Comparison of ENCODE assay signal across 23 cellular contexts in the genomic region with DNA sequence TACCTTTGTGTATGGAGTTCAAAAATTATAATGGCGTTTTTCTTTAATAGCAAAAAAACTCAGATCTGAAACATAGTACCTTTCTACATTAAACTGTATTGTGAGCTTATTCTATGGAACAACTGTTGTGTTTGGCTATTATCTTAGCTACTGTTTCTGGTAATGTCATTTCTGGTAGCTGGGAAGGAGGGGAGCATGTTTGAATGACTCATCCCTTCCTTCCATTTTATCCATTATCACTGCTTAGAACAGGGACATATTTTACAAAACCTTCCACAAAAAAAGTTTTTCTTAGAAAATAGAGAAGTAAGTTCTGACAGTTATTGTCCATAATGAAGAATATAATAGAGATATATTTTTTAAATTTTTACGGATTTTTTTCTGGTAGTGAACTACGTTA.
DNase-seq lines count a peak whose midpoint lies in the region; ATAC-seq, FAIRE-seq and TF ChIP-seq lines count a peak whose summit lies in the region.
"Had no signal": no experiment of that assay in that cellular context is flagged by ENCODE, and none has a peak within 500 bp of the region (broad histone marks: within the 10 kb centered on the region; RNA-seq: fewer than 3 reads in every experiment).

No MANE protein-coding gene starts in this region.

- peak; percentile 75 for FAIRE-seq in frontal cortex (lab: Jason Lieb, UNC)
- FAIRE-seq: GM18507 had no signal

- H3K4me1 ChIP-seq in ACC112 (ENCODE audit: control insufficient read depth, insufficient read depth, low read length, unreplicated experiment): peaks cover 17% of the 10 kb centered on the region
- H3K4me1 ChIP-seq: SJCRH30 had no signal

- TF ChIP-seq CTCF in glutamatergic neuron (IDR thresholded peaks at IDR 0.05; ENCODE audit: partially characterized antibody, unreplicated experiment): no peak

- in situ Hi-C loops in KBM-7 (cut with MboI; ENCODE audit: low pct_unique_long_range_greater_than_20kb, low sequenced_read_pairs): no loop called here

- no peaks in the 10 kb centered on the region for H3K27me3 Mint-ChIP-seq in glutamatergic neuron (ENCODE audit: unreplicated experiment)
- H3K27me3 Mint-ChIP-seq: activated naive CD8-positive, alpha-beta T cell; CD4-positive, alpha-beta memory T cell; naive B cell; stimulated activated naive B cell treated with anti-CD40 and anti-IgM and Interleukin-4, amounts not matched to agents 10 μg/mL and 1 μg/mL and 100 μg/mL, for 72 hours had no signal

- no peaks in the 10 kb centered on the region for H3K79me2 ChIP-seq in ACC112 (ENCODE audit: control insufficient read depth, insufficient read depth, low read length, unreplicated experiment)

- H3K27ac ChIP-seq in ACC112 (ENCODE audit: low read depth, low read length): peak overlapping the region; percentile 67
- H3K27ac ChIP-seq: dorsolateral prefrontal cortex, SJCRH30, thoracic aorta had no signal

- H2AFZ ChIP-seq in ACC112 (ENCODE audit: low read length, unreplicated experiment): no peak overlapping the region
- H2AFZ ChIP-seq: GM23338 had no signal

- no peaks in the 10 kb centered on the region for H3K9me3 Mint-ChIP-seq in glutamatergic neuron (ENCODE audit: unreplicated experiment)
- H3K9me3 Mint-ChIP-seq: GM23338 had no signal

- peaks cover 21% of the 10 kb centered on the region for H3K36me3 ChIP-seq in ACC112 (ENCODE audit: insufficient read depth, low read length)

- H3K27me3 ChIP-seq in ACC112 (ENCODE audit: insufficient read depth, low read length): no peaks in the 10 kb centered on the region
- H3K27me3 ChIP-seq: dorsolateral prefrontal cortex, SJCRH30 had no signal

- H3K4me3 Mint-ChIP-seq in glutamatergic neuron (ENCODE audit: unreplicated experiment): no peak overlapping the region
- H3K4me3 Mint-ChIP-seq: activated naive CD8-positive, alpha-beta T cell; CD4-positive, alpha-beta memory T cell; GM23338; naive B cell; stimulated activated naive B cell treated with anti-CD40 and anti-IgM and Interleukin-4, amounts not matched to agents 10 μg/mL and 1 μg/mL and 100 μg/mL, for 72 hours had no signal

- no peak overlapping the region for H3K4me3 ChIP-seq in ACC112 (ENCODE audit: low read depth, low read length)
- H3K4me3 ChIP-seq: dorsolateral prefrontal cortex, GM23338, lung, SJCRH30, thoracic aorta had no signal

- peaks cover 7% of the 10 kb centered on the region for H3K36me3 Mint-ChIP-seq in glutamatergic neuron (ENCODE audit: unreplicated experiment)

- DNase-seq in KBM-7: peak; percentile 28
- DNase-seq in amniotic epithelial cell (ENCODE audit: low read depth): peak; percentile 26
- no peak for DNase-seq in frontal cortex (ENCODE audit: low spot score in 2 of 2)
- DNase-seq in activated CD4-positive, alpha-beta T cell treated with anti-CD3 and anti-CD28 coated beads, Interleukin-2, amount 50 U/mL, for 4 hours: no peak
- DNase-seq in glutamatergic neuron: no peak
- DNase-seq: CD4-positive, alpha-beta memory T cell; DND-41; dorsolateral prefrontal cortex; head of caudate nucleus; naive B cell; NCI-H774; stimulated activated naive B cell treated with anti-CD40 and anti-IgM and Interleukin-4, amounts not matched to agents 10 μg/mL and 1 μg/mL and 100 μg/mL, for 72 hours had no signal

- H3K4me1 Mint-ChIP-seq in glutamatergic neuron (ENCODE audit: low read depth, unreplicated experiment): no peaks in the 10 kb centered on the region

- no peak overlapping the region for H3K27ac Mint-ChIP-seq in glutamatergic neuron (ENCODE audit: unreplicated experiment)
- H3K27ac Mint-ChIP-seq: activated naive CD8-positive, alpha-beta T cell; CD4-positive, alpha-beta memory T cell; GM23338; naive B cell; stimulated activated naive B cell treated with anti-CD40 and anti-IgM and Interleukin-4, amounts not matched to agents 10 μg/mL and 1 μg/mL and 100 μg/mL, for 72 hours had no signal

- ATAC-seq in GM18870 (IDR thresholded peaks at IDR 0.05; ENCODE audit: unreplicated experiment) (no peak), HG02884 (IDR thresholded peaks at IDR 0.05; ENCODE audit: unreplicated experiment) (no peak)
- ATAC-seq: activated CD4-positive, CD25-positive, alpha-beta regulatory T cell treated with anti-CD3 and anti-CD28 coated beads, Interleukin-2, amount 50 U/mL, for 24 hours; GM23338; sciatic nerve; stimulated activated naive B cell treated with anti-CD40 and anti-IgM and Interleukin-4, amounts not matched to agents 10 μg/mL and 1 μg/mL and 100 μg/mL, for 72 hours had no signal

Comparison
In these comparisons a context has a peak if more than half of its experiments do, and no peak if none do; other contexts are left out.
1. DNase-seq: peak in KBM-7 (single experiment) and amniotic epithelial cell (single experiment); none in frontal cortex (0 of 2), activated CD4-positive, alpha-beta T cell treated with anti-CD3 and anti-CD28 coated beads, Interleukin-2, amount 50 U/mL, for 4 hours (0 of 2) and glutamatergic neuron (single experiment).